Comparison of ENCODE assay signal across 9 cellular contexts in genomic region chr6:163782436-163783003, GRCh38.
DNase-seq lines count a peak whose midpoint lies in the region; ATAC-seq, FAIRE-seq and TF ChIP-seq lines count a peak whose summit lies in the region.
"Had no signal": no experiment of that assay in that cellular context is flagged by ENCODE, and none has a peak within 500 bp of the region (broad histone marks: within the 10 kb centered on the region; RNA-seq: fewer than 3 reads in every experiment).

No MANE protein-coding gene starts in this region.

- DNase-seq in GM12892 (ENCODE audit: insufficient read length) (peak; percentile 12), left ventricle myocardium superior (no peak), AG08395 (ENCODE audit: low spot score) (no peak), A172 (ENCODE audit: low spot score) (no peak), NCI-H187 (lab: John Stamatoyannopoulos, UW) (no peak)
- DNase-seq in activated CD4-positive, alpha-beta T cell treated with anti-CD3 and anti-CD28 coated beads for 48 hours, result no peak
- DNase-seq: activated CD8-positive, alpha-beta memory T cell treated with anti-CD3 and anti-CD28 coated beads for 24 hours had no signal

- FAIRE-seq in GM12892 (lab: Jason Lieb, UNC), result peak; percentile 58

- intact Hi-C loops in left ventricle myocardium superior (cut with micrococcal nuclease), result no loop called here

- ATAC-seq in GM21723 (IDR thresholded peaks at IDR 0.05; ENCODE audit: unreplicated experiment), result peak; percentile 89
- ATAC-seq in HG03575 (IDR thresholded peaks at IDR 0.05; ENCODE audit: extremely low read depth, insufficient number of reproducible peaks, low FRiP score, unreplicated experiment), result peak; percentile 87
- ATAC-seq in left ventricle myocardium superior, result peak; percentile 33

- no peak for TF ChIP-seq POLR2A in GM12892 (IDR thresholded peaks at IDR 0.05; ENCODE audit: low read depth, low read length)

Comparison
In these comparisons a context has a peak if more than half of its experiments do, and no peak if none do; other contexts are left out.
1. ATAC-seq: peak in every context shown above with its lines; median percentile 89 in GM21723; 87 in HG03575; 33 in left ventricle myocardium superior.